Comparison of ENCODE assay signal across 2 cellular contexts in the genomic region with DNA sequence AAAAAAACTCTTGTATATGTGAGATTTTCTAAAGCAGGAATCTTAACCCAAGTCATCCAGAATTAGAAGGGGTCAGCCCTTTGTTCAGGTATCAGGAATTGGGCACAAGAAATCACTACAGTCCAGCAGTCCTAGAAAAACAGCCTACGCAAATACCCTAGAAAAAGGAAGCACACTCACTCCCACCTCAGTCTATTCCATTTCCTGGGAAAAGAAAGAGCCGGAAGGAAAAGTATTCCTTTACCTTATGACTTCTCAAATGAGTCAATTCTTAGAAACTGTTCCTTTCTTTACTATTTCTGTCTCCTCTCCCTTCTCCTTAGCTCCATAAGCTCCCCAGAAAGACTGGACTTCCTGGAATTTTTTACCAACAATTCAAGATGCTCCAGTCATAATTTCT.
TF ChIP-seq lines count a peak whose summit lies in the region.

No MANE protein-coding gene starts in this region.

TF ChIP-seq in GM23338, 12 proteins besides CTCF, POLR2A, EP300 and RAD21:
- TF ChIP-seq ZNF331 (CRISPR knock-in tag; IDR thresholded peaks at IDR 0.05; ENCODE audit: low read depth) (no peak), JUNB (IDR thresholded peaks at IDR 0.05; ENCODE audit: unreplicated experiment) (no peak)
TF ChIP-seq in GM23338: peak in this region for 0.

TF ChIP-seq in endothelial cell of umbilical vein, 7 proteins besides CTCF, POLR2A, EP300 and RAD21:
- TF ChIP-seq POLR2AphosphoS5 (IDR thresholded peaks at IDR 0.05; ENCODE audit: insufficient read depth, low read depth, low read length), result peak; percentile 55
- peak; percentile 86 for TF ChIP-seq FOS (IDR thresholded peaks at IDR 0.05; ENCODE audit: borderline replicate concordance, insufficient read depth, low read length)
- TF ChIP-seq MYC (IDR thresholded peaks at IDR 0.05; ENCODE audit: low read depth, low read length), result no peak
- TF ChIP-seq, protein P1, sequence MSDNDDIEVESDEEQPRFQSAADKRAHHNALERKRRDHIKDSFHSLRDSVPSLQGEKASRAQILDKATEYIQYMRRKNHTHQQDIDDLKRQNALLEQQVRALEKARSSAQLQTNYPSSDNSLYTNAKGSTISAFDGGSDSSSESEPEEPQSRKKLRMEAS (IDR thresholded peaks at IDR 0.05; ENCODE audit: insufficient read depth, insufficient read length), result no peak
- peak; percentile 54 for TF ChIP-seq GATA2 (IDR thresholded peaks at IDR 0.05; ENCODE audit: insufficient read depth, insufficient read length, low read depth, low read length)
- no peak for TF ChIP-seq EZH2 (IDR thresholded peaks at IDR 0.05; ENCODE audit: borderline replicate concordance, low read depth, low read length, severe bottlenecking)
- peak; percentile 43 for TF ChIP-seq JUN (IDR thresholded peaks at IDR 0.05; ENCODE audit: borderline replicate concordance, insufficient read depth, insufficient read length, low read depth)
TF ChIP-seq in endothelial cell of umbilical vein: peak in this region for 4.
